ENCODE assay signal across 1 cellular context in genomic region chr22:36510966-36511881, GRCh38.
TF ChIP-seq lines count a peak whose summit lies in the region.

No MANE protein-coding gene starts in this region.

TF ChIP-seq in A549, 52 proteins besides CTCF, POLR2A, EP300 and RAD21 (continued from another document):
- no peak for TF ChIP-seq HMGXB4 (CRISPR knock-in tag; IDR thresholded peaks at IDR 0.05; ENCODE audit: borderline replicate concordance)
- TF ChIP-seq RNF2 (IDR thresholded peaks at IDR 0.05; ENCODE audit: borderline replicate concordance, low read depth) = no peak
- TF ChIP-seq PBX3 (IDR thresholded peaks at IDR 0.05) = no peak
- no peak for TF ChIP-seq REST (IDR thresholded peaks at IDR 0.05)
- no peak for TF ChIP-seq HES2 (IDR thresholded peaks at IDR 0.05)
- TF ChIP-seq SREBF2 (IDR thresholded peaks at IDR 0.05) = no peak
